9 cellular contexts compared by ENCODE assay signal in the genomic region with DNA sequence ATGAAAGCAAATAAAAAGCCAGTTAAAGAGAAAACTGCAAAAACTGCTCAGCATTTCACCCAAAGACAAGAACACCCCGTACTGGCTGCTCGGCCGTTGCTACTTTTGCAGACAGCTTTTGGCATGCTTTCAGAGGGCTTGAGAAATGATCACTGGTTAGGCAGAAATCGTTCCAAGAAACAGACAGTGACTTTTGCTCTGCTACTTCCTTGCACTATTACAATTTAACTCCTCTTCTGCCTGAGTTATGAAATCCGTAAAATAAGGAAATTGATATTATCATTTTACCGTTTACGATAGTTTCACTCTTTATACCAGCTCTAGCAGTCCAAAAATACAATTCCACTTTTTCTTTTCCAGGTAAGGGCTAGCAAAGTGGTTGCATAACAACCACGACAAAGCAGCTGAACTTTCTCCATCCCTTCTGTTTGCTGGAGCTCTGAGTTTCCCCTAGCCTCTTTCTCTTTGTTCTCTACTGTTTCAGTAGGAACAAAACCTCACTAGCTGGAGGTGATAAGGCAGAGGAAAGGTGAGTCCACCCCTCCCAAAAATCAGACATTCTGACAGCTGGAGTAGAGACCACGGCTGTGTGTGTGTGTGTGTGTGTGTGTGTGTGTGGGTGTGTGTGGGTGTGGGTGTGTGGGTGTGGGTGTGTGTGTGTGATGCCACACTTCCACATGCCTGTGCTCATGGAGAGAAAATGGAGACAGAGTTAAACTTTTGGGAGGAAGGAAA.
DNase-seq lines count a peak whose midpoint lies in the region; ATAC-seq, FAIRE-seq and TF ChIP-seq lines count a peak whose summit lies in the region.
"Had no signal": no experiment of that assay in that cellular context is flagged by ENCODE, and none has a peak within 500 bp of the region (broad histone marks: within the 10 kb centered on the region; RNA-seq: fewer than 3 reads in every experiment).

No MANE protein-coding gene starts in this region.

- ATAC-seq in pancreas (peak; percentile 21 to 65 (median 64)), GM21528 (IDR thresholded peaks at IDR 0.05; ENCODE audit: low FRiP score, unreplicated experiment) (no peak)

- H3K9me3 ChIP-seq in pancreas = no peaks in the 10 kb centered on the region

- no peaks in the 10 kb centered on the region for H3K27me3 ChIP-seq in pancreas

- H3K4me1 ChIP-seq in pancreas = peaks cover 0 to 17% (median 7%) of the 10 kb centered on the region in 3 donors

- FAIRE-seq in pancreas (lab: Jason Lieb, UNC) = no peak

- TF ChIP-seq POLR2A in erythroblast (IDR thresholded peaks at IDR 0.05; ENCODE audit: low read length) = no peak

- H3K4me3 ChIP-seq in fibroblast of villous mesenchyme (ENCODE audit: low read depth, low read length) (peak overlapping the region; percentile 11), pancreas (peak overlapping the region in 2 of 4 donors; percentile 12 to 29)

- DNase-seq in SIG-M5 (lab: John Stamatoyannopoulos, UW) = peak; percentile 46
- peak; percentile 75 for DNase-seq in fibroblast of villous mesenchyme (ENCODE audit: low read depth)
- DNase-seq in pancreas = peak in 1 of 6 donors; percentile 25
- no peak for DNase-seq in GM20000 (ENCODE audit: low spot score)
- no peak for DNase-seq in erythroblast (lab: John Stamatoyannopoulos, UW)
- no peak for DNase-seq in NCI-H1417 (lab: John Stamatoyannopoulos, UW)
- DNase-seq: central memory CD4-positive, alpha-beta T cell had no signal

- TF ChIP-seq CTCF in C4-2B (conservative IDR thresholded peaks at IDR 0.05) = no peak
- no peak for TF ChIP-seq CTCF in fibroblast of villous mesenchyme (IDR thresholded peaks at IDR 0.05; ENCODE audit: insufficient read depth, low read depth, low read length)
- TF ChIP-seq CTCF in pancreas (IDR thresholded peaks at IDR 0.05) = no peak
- TF ChIP-seq CTCF in GM20000 (IDR thresholded peaks at IDR 0.05; ENCODE audit: extremely low read depth, missing control alignments) = no peak

- intact Hi-C loops in pancreas (cut with DNase I) = no loop called here

- H3K27ac ChIP-seq in C4-2B (peak overlapping the region; percentile 81), pancreas (peak overlapping the region in 3 of 4 donors; percentile 30 to 70 (median 63))

- no peaks in the 10 kb centered on the region for H3K36me3 ChIP-seq in pancreas

- 1 to 3% methylated on average over 9 of the region's 9 CpGs for WGBS in pancreas, 2 donors

Comparison
In these comparisons a context has a peak if more than half of its experiments do, and no peak if none do; other contexts are left out.
1. DNase-seq: peak in SIG-M5 (single experiment) and fibroblast of villous mesenchyme (single experiment); none in GM20000 (single experiment), erythroblast (0 of 2) and NCI-H1417 (0 of 3).